ENCODE assay signal across 8 cellular contexts in genomic region chr11:11841121-11841604, GRCh38. TPM values are rescaled to one million over a fixed set of nuclear protein-coding genes. Genes with fewer than 3 reads are reported as not detected.
DNase-seq lines count a peak whose midpoint lies in the region; ATAC-seq and TF ChIP-seq lines count a peak whose summit lies in the region.

No MANE protein-coding gene starts in this region.

- no peaks in the 10 kb centered on the region for H3K27me3 ChIP-seq in CD8-positive, alpha-beta T cell (ENCODE audit: insufficient read depth, low read length)
- H3K27me3 ChIP-seq in HUES6 (ENCODE audit: control insufficient read depth, insufficient read depth, low read length) (no peaks in the 10 kb centered on the region), SU-DHL-6 (ENCODE audit: low read length) (no peaks in the 10 kb centered on the region), foreskin keratinocyte (no peaks in the 10 kb centered on the region)

- peaks cover 2% of the 10 kb centered on the region for H3K36me3 Mint-ChIP-seq in CD8-positive, alpha-beta T cell
- no peaks in the 10 kb centered on the region for H3K36me3 Mint-ChIP-seq in CD14-positive monocyte

- H3K27ac Mint-ChIP-seq in CD8-positive, alpha-beta T cell = no peak overlapping the region
- no peak overlapping the region for H3K27ac Mint-ChIP-seq in CD14-positive monocyte

- H2AFZ ChIP-seq in SU-DHL-6 (ENCODE audit: low read depth, low read length, severe bottlenecking) = peak overlapping the region; percentile 96

- peak overlapping the region; percentile 92 for H3K4me3 ChIP-seq in CD8-positive, alpha-beta T cell (ENCODE audit: low read depth, low read length)
- H3K4me3 ChIP-seq in HUES6 (ENCODE audit: low read depth, low read length) = peak overlapping the region; percentile 91
- peak overlapping the region; percentile 83 for H3K4me3 ChIP-seq in SU-DHL-6 (ENCODE audit: insufficient read depth, low read length, poor library complexity, severe bottlenecking)

- H3F3A ChIP-seq in SU-DHL-6 (ENCODE audit: insufficient read depth) = no peaks in the 10 kb centered on the region; the same call in 1 of the 2 replicates

- H3K9ac ChIP-seq in HUES6 (ENCODE audit: low read length) = peak overlapping the region; percentile 95
- H3K9ac ChIP-seq in SU-DHL-6 (ENCODE audit: low read length) = peak overlapping the region; percentile 91

- POLR2A ChIA-PET in CD8-positive, alpha-beta T cell (lab: Charles Lee) = interaction anchor here (0.7 to 3.3 kb wide), 4 partner anchors 14 to 1032 kb away, joined by 3 to 26 read pairs (median 14); partner anchors contain the start of gene EIF4G2

- H3K4me2 ChIP-seq in SU-DHL-6 (ENCODE audit: low read depth, low read length, poor library complexity, severe bottlenecking) = peak overlapping the region; percentile 88

- ATAC-seq in CD8-positive, alpha-beta T cell = no peak
- ATAC-seq in GM19395 (IDR thresholded peaks at IDR 0.05; ENCODE audit: unreplicated experiment) (peak; percentile 9), foreskin keratinocyte (peak; percentile 28), omental fat pad (ENCODE audit: low FRiP score) (peak; percentile 52)

- no peaks in the 10 kb centered on the region for H3K9me3 ChIP-seq in CD8-positive, alpha-beta T cell (ENCODE audit: low read length)
- no peaks in the 10 kb centered on the region for H3K9me3 ChIP-seq in HUES6 (ENCODE audit: control insufficient read depth, insufficient read depth, low read depth, low read length)
- H3K9me3 ChIP-seq in SU-DHL-6 (ENCODE audit: insufficient read depth, low read length) = no peaks in the 10 kb centered on the region

- CTCF ChIA-PET in CD8-positive, alpha-beta T cell (lab: Charles Lee) = interaction anchor here (0.8 to 1.7 kb wide), 5 partner anchors 14 to 1032 kb away, joined by 3 to 6 read pairs (median 4); partner anchors contain the start of gene EIF4G2

- H3K79me2 ChIP-seq in SU-DHL-6 (ENCODE audit: insufficient read depth, low read length) = peaks cover 37% of the 10 kb centered on the region

- no peaks in the 10 kb centered on the region for H3K9me3 Mint-ChIP-seq in CD8-positive, alpha-beta T cell
- peaks cover 0 to 4% (median 0%) of the 10 kb centered on the region in 7 donors for H3K9me3 Mint-ChIP-seq in CD14-positive monocyte

- H4K20me1 ChIP-seq in SU-DHL-6 (ENCODE audit: low read depth, low read length) = peaks cover 27% of the 10 kb centered on the region; the same call in 1 of the 2 replicates

- peaks cover 9% of the 10 kb centered on the region for H3K27me3 Mint-ChIP-seq in CD8-positive, alpha-beta T cell (ENCODE audit: low read depth)
- no peaks in the 10 kb centered on the region for H3K27me3 Mint-ChIP-seq in CD14-positive monocyte (ENCODE audit: low read depth in 3 of 3)

- peak in 2 of 7 experiments; percentile 16 to 26 for DNase-seq in CD8-positive, alpha-beta T cell
- DNase-seq in foreskin keratinocyte = peak in 1 of 2 donors; percentile 12
- DNase-seq in omental fat pad (ENCODE audit: low spot score) = no peak
- DNase-seq in CD14-positive monocyte (ENCODE audit: low spot score) = no peak
- no peak for DNase-seq in GM19238 (ENCODE audit: insufficient read length, low spot score)

- peak overlapping the region; percentile 95 for H3K27ac ChIP-seq in CD8-positive, alpha-beta T cell (ENCODE audit: low read depth, low read length)
- H3K27ac ChIP-seq in HUES6 (ENCODE audit: low read depth, low read length) = peak overlapping the region; percentile 89
- peak overlapping the region; percentile 81; the same call in 1 of the 2 replicates for H3K27ac ChIP-seq in SU-DHL-6 (ENCODE audit: low read depth, low read length)
- peak overlapping the region; percentile 80 for H3K27ac ChIP-seq in foreskin keratinocyte

- H3K4me3 Mint-ChIP-seq in CD8-positive, alpha-beta T cell = no peak overlapping the region
- H3K4me3 Mint-ChIP-seq in CD14-positive monocyte = no peak overlapping the region

- no peak for TF ChIP-seq CTCF in CD8-positive, alpha-beta T cell (IDR thresholded peaks at IDR 0.05)
- TF ChIP-seq CTCF in SU-DHL-6 (IDR thresholded peaks at IDR 0.05; ENCODE audit: insufficient read depth, low read length, poor library complexity, severe bottlenecking) (no peak), foreskin keratinocyte (conservative IDR thresholded peaks at IDR 0.05) (no peak), omental fat pad (IDR thresholded peaks at IDR 0.05) (no peak), CD14-positive monocyte (IDR thresholded peaks at IDR 0.05) (no peak)

- H3K9me2 ChIP-seq in SU-DHL-6 (replicated peaks; ENCODE audit: insufficient read depth, low read length) = no peaks in the 10 kb centered on the region

- no peaks in the 10 kb centered on the region for H3K36me3 ChIP-seq in CD8-positive, alpha-beta T cell (ENCODE audit: insufficient read depth, low read length)
- H3K36me3 ChIP-seq in HUES6 (ENCODE audit: control insufficient read depth, insufficient read depth, low read length) = no peaks in the 10 kb centered on the region
- H3K36me3 ChIP-seq in SU-DHL-6 (ENCODE audit: low read length) = no peaks in the 10 kb centered on the region

- intact Hi-C loops in CD8-positive, alpha-beta T cell (cut with DNase I, micrococcal nuclease) = loop anchor here (1.0 to 10.0 kb wide), 13 partner anchors 8 to 1826 kb away; partner anchors contain the start of genes AMPD3 (in 2 of the 2), BMAL1 (in 2 of the 2), EIF4G2 (in 2 of the 2) and ZBED5 (in 2 of the 2)
- intact Hi-C loops in CD14-positive monocyte (cut with micrococcal nuclease) = loop anchor here (10.0 kb wide), 2 partner anchors 1036 to 1546 kb away; partner anchors contain the start of genes EIF4G2 (in 1 of the 2) and SBF2 (in 1 of the 2)

- H3K4me1 Mint-ChIP-seq in CD8-positive, alpha-beta T cell (ENCODE audit: low read depth) = peaks cover 20% of the 10 kb centered on the region
- H3K4me1 Mint-ChIP-seq in CD14-positive monocyte = peaks cover 18% of the 10 kb centered on the region

- peaks cover 30% of the 10 kb centered on the region for H3K4me1 ChIP-seq in CD8-positive, alpha-beta T cell (ENCODE audit: insufficient read depth, low read length)
- H3K4me1 ChIP-seq in HUES6 (ENCODE audit: control insufficient read depth, insufficient read depth, low read length) (peaks cover 23% of the 10 kb centered on the region), foreskin keratinocyte (peaks cover 25% of the 10 kb centered on the region)

RNA-seq across cellular contexts. Expression of gene USP47, which starts 0.6 kb away (rescaled TPM):
- total RNA-seq in CD8-positive, alpha-beta T cell = 100 to 1,000 TPM in 1 of 2 experiments, 10 to 100 TPM in 1; 93.4 to 100 TPM
- total RNA-seq in foreskin keratinocyte (37.0 and 37.7 TPM in 2 replicates), omental fat pad (10 to 100 TPM; 61.0 to 83.3 (median 72.8) TPM)
- polyA plus RNA-seq in foreskin keratinocyte (8.2 and 8.8 TPM in 2 replicates), CD14-positive monocyte (10 to 100 TPM in 1 of 2 donors, 1 to 10 TPM in 1; 8.1 to 17.5 TPM)
